16 cellular contexts compared by ENCODE assay signal in genomic region chr2:219496247-219496646, GRCh38. TPM values are rescaled to one million over a fixed set of nuclear protein-coding genes. Genes with fewer than 3 reads are reported as not detected.
DNase-seq lines count a peak whose midpoint lies in the region; ATAC-seq, FAIRE-seq and TF ChIP-seq lines count a peak whose summit lies in the region.
"Had no signal": no experiment of that assay in that cellular context is flagged by ENCODE, and none has a peak within 500 bp of the region (broad histone marks: within the 10 kb centered on the region; RNA-seq: fewer than 3 reads in every experiment).

No MANE protein-coding gene starts in this region.

- no peak overlapping the region for H3K4me3 ChIP-seq in BLaER1
- H3K4me3 ChIP-seq in GM23338 = peak overlapping the region; percentile 58

- H3K4me1 ChIP-seq in BLaER1 = peaks cover 47% of the 10 kb centered on the region
- peaks cover 30% of the 10 kb centered on the region for H3K4me1 ChIP-seq in GM23338 (ENCODE audit: insufficient read depth)

- peaks cover 17% of the 10 kb centered on the region for H3F3A ChIP-seq in GM23338 (replicated peaks; ENCODE audit: low read depth)

- H3K9me3 Mint-ChIP-seq in GM23338 (no peaks in the 10 kb centered on the region; the same call in 2 of the 3 replicates), nephron (no peaks in the 10 kb centered on the region)
- H3K9me3 Mint-ChIP-seq in central memory CD8-positive, alpha-beta T cell = no peaks in the 10 kb centered on the region

- H3K27me3 ChIP-seq in BLaER1 = peaks cover 46% of the 10 kb centered on the region
- peaks cover 48% of the 10 kb centered on the region for H3K27me3 ChIP-seq in GM23338 (ENCODE audit: insufficient read depth)
- H3K27me3 ChIP-seq: BE2C had no signal

- H3K36me3 Mint-ChIP-seq in GM23338 (ENCODE audit: low read depth) (no peaks in the 10 kb centered on the region; the same call in 2 of the 3 replicates), nephron (ENCODE audit: low read depth) (no peaks in the 10 kb centered on the region)
- H3K36me3 Mint-ChIP-seq in central memory CD8-positive, alpha-beta T cell (ENCODE audit: insufficient read depth) = peaks cover 12% of the 10 kb centered on the region

- TF ChIP-seq CTCF in GM23338 (conservative IDR thresholded peaks at IDR 0.05; ENCODE audit: low read depth in 2 of 2) (no peak), nephron (IDR thresholded peaks at IDR 0.05; ENCODE audit: unreplicated experiment in 3 of 3) (no peak)

- peaks cover 49% of the 10 kb centered on the region for H3K27me3 Mint-ChIP-seq in GM23338 (ENCODE audit: insufficient read depth, low read depth, poor library complexity)
- peaks cover 71% of the 10 kb centered on the region for H3K27me3 Mint-ChIP-seq in central memory CD8-positive, alpha-beta T cell
- H3K27me3 Mint-ChIP-seq in nephron (ENCODE audit: low read depth) = peaks cover 62% of the 10 kb centered on the region

- no peaks in the 10 kb centered on the region for H4K20me1 ChIP-seq in BLaER1
- no peaks in the 10 kb centered on the region for H4K20me1 ChIP-seq in GM23338 (replicated peaks; ENCODE audit: insufficient read depth)

- H3K4me3 Mint-ChIP-seq in GM23338 = peak overlapping the region; percentile 84
- H3K4me3 Mint-ChIP-seq in central memory CD8-positive, alpha-beta T cell = peak overlapping the region; percentile 97
- H3K4me3 Mint-ChIP-seq in nephron = peak overlapping the region; percentile 66 to 72 (median 68)

- H3K4me1 Mint-ChIP-seq in GM23338 = peaks cover 43% of the 10 kb centered on the region
- peaks cover 38% of the 10 kb centered on the region for H3K4me1 Mint-ChIP-seq in central memory CD8-positive, alpha-beta T cell
- peaks cover 28% of the 10 kb centered on the region for H3K4me1 Mint-ChIP-seq in nephron

- H2AFZ ChIP-seq in GM23338 = peak overlapping the region; percentile 92

- H3K9ac ChIP-seq in BLaER1 = no peak overlapping the region

- H3K9me3 ChIP-seq in BLaER1 = no peaks in the 10 kb centered on the region
- H3K9me3 ChIP-seq: BE2C, Peyer's patch had no signal

- no peak for ATAC-seq in GM23338
- ATAC-seq in central memory CD8-positive, alpha-beta T cell (replicated peaks; ENCODE audit: extremely low read depth, poor library complexity, severe bottlenecking) = no peak

- H3K36me3 ChIP-seq in BLaER1 (no peaks in the 10 kb centered on the region), GM23338 (ENCODE audit: insufficient read depth) (no peaks in the 10 kb centered on the region)
- H3K36me3 ChIP-seq: BE2C, Peyer's patch had no signal

- no peaks in the 10 kb centered on the region for H3K79me2 ChIP-seq in GM23338 (replicated peaks; ENCODE audit: insufficient read depth)

- TF ChIP-seq POLR2A in GM12892 (IDR thresholded peaks at IDR 0.05; ENCODE audit: low read depth, low read length) = no peak

- H3K27ac Mint-ChIP-seq in GM23338 (no peak overlapping the region), nephron (no peak overlapping the region)
- H3K27ac Mint-ChIP-seq in central memory CD8-positive, alpha-beta T cell (ENCODE audit: low read depth) = no peak overlapping the region

- H3K4me2 ChIP-seq in BLaER1 (peak overlapping the region; percentile 62), GM23338 (peak overlapping the region; percentile 98)

- FAIRE-seq in urothelium cell line (lab: Jason Lieb, UNC) = no peak
- no peak for FAIRE-seq in GM12892 (lab: Jason Lieb, UNC)

- no peaks in the 10 kb centered on the region for H3K9me2 ChIP-seq in GM23338 (ENCODE audit: insufficient read depth)

- DNase-seq in GM23338 (ENCODE audit: low spot score) (no peak), NCI-H2029 treated with DMSO at 0.1 percent for 48 hours (lab: John Stamatoyannopoulos, UW) (no peak), urothelium cell line (ENCODE audit: low spot score) (no peak), GM12892 (ENCODE audit: insufficient read length) (no peak)
- DNase-seq in central memory CD8-positive, alpha-beta T cell (ENCODE audit: low spot score in 2 of 2) = no peak
- no peak for DNase-seq in stimulated activated CD4-positive, alpha-beta T cell treated with anti-CD3 and anti-CD28 coated beads, Interleukin-4, amount 100 ng/mL, for 1 hour
- DNase-seq: activated CD4-positive, alpha-beta T cell treated with anti-CD3 and anti-CD28 coated beads, Interleukin-2, amount 50 U/mL, for 48 hours; activated naive CD4-positive, alpha-beta T cell treated with anti-CD3 and anti-CD28 coated beads, Interleukin-2, amount 50 U/mL, for 16 hours; BE2C; cerebellar nuclear complex; posterior cingulate gyrus; stimulated activated CD4-positive, alpha-beta T cell treated with anti-CD3 and anti-CD28 coated beads, Interleukin-1b, Interleukin-23, amount 100 ng/mL, for 48 hours had no signal

- H3K27ac ChIP-seq in BLaER1 (no peak overlapping the region), GM23338 (ENCODE audit: low read depth) (no peak overlapping the region)

TF ChIP-seq in GM23338, 12 proteins besides CTCF, POLR2A, EP300 and RAD21:
- no peak for TF ChIP-seq REST (IDR thresholded peaks at IDR 0.05; ENCODE audit: unreplicated experiment)
- no peak for TF ChIP-seq EZH2 (IDR thresholded peaks at IDR 0.05; ENCODE audit: low read depth, unreplicated experiment)
- no peak for TF ChIP-seq JUNB (IDR thresholded peaks at IDR 0.05; ENCODE audit: unreplicated experiment)

RNA-seq across cellular contexts. Expression of gene GMPPA, which starts 2.4 kb away (rescaled TPM):
- total RNA-seq in GM23338 (2014; rRNA removed; shearing (Covaris generic)) = 33.8 and 37.3 TPM in 2 replicates
- 25.2 and 27.0 TPM in 2 replicates for polyA plus RNA-seq in GM23338 (2016; fragmentation: Nextera tagmentation; extraction: Ambion mirVana)
- 26.6 TPM for polyA plus RNA-seq in GM12892 (2012; ENCODE audit: missing spikeins)

RNA-seq across cellular contexts. Expression of gene ASIC4, which starts 18.0 kb away (rescaled TPM):
- total RNA-seq in GM23338 (2014; rRNA removed; shearing (Covaris generic)) = 3.6 TPM in 1 of 2 replicates, not detected in the other
- polyA plus RNA-seq in GM23338 (2016; fragmentation: Nextera tagmentation; extraction: Ambion mirVana) = 0.13 and 0.40 TPM in 2 replicates
- polyA plus RNA-seq in GM12892 (2012; ENCODE audit: missing spikeins) = not detected
- total RNA-seq: G401 had no signal

RNA-seq across cellular contexts. Expression of gene CHPF, which starts 47.4 kb away (rescaled TPM):
- total RNA-seq in GM23338 (2014; rRNA removed; shearing (Covaris generic)) = 232 and 252 TPM in 2 replicates
- 34.4 and 36.5 TPM in 2 replicates for polyA plus RNA-seq in GM23338 (2016; fragmentation: Nextera tagmentation; extraction: Ambion mirVana)
- 0.61 TPM for polyA plus RNA-seq in GM12892 (2012; ENCODE audit: missing spikeins)

RNA-seq across cellular contexts. Expression of gene TMEM198, which starts 47.6 kb away (rescaled TPM):
- total RNA-seq in GM23338 (2014; rRNA removed; shearing (Covaris generic)) = 13.7 and 25.6 TPM in 2 replicates
- polyA plus RNA-seq in GM23338 (2016; fragmentation: Nextera tagmentation; extraction: Ambion mirVana) = 5.6 TPM in 2 replicates
- polyA plus RNA-seq in GM12892 (2012; ENCODE audit: missing spikeins) = 0.19 TPM
